In genomic region chr16:12027091-12027490, GRCh38 we compare ENCODE assay signal across 10 cellular contexts. TPM values are rescaled to one million over a fixed set of nuclear protein-coding genes. Genes with fewer than 3 reads are reported as not detected.
DNase-seq lines count a peak whose midpoint lies in the region; ATAC-seq and TF ChIP-seq lines count a peak whose summit lies in the region.
"Had no signal": no experiment of that assay in that cellular context is flagged by ENCODE, and none has a peak within 500 bp of the region (broad histone marks: within the 10 kb centered on the region; RNA-seq: fewer than 3 reads in every experiment).

No MANE protein-coding gene starts in this region.

- peak; percentile 21 for DNase-seq in HCT116 (ENCODE audit: low read depth, low spot score)
- peak; percentile 56 for DNase-seq in NCI-H510A (lab: John Stamatoyannopoulos, UW)
- DNase-seq in cerebellum (ENCODE audit: low spot score), result peak; percentile 60
- no peak for DNase-seq in spleen
- no peak for DNase-seq in testis
- no peak for DNase-seq in right atrium auricular region (ENCODE audit: low spot score)
- DNase-seq: NCI-H2227 treated with DMSO at 0.1 percent for 48 hours had no signal

- POLR2A ChIA-PET in HCT116 (lab: Charles Lee), result no interaction called here

- H3K36me3 ChIP-seq in HCT116 (ENCODE audit: control insufficient read depth in 1 of 2, insufficient read depth in 2 of 2, low read length in 2 of 2), result no peaks in the 10 kb centered on the region
- H3K36me3 ChIP-seq in spleen, result peaks cover 0 to 41% (median 2%) of the 10 kb centered on the region in 6 donors
- H3K36me3 ChIP-seq in testis (ENCODE audit: low read depth, missing control alignments), result no peaks in the 10 kb centered on the region
- no peaks in the 10 kb centered on the region for H3K36me3 ChIP-seq in right atrium auricular region

- peak overlapping the region; percentile 39 for H3K9ac ChIP-seq in HCT116 (ENCODE audit: low read length)

- intact Hi-C loops in HCT116 (cut with micrococcal nuclease), result no loop called here
- intact Hi-C loops in spleen (cut with DNase I; ENCODE audit: low total_unique reads), result no loop called here
- intact Hi-C loops in testis (cut with DNase I; ENCODE audit: low total_unique reads), result no loop called here

- H4K20me1 ChIP-seq in HCT116 (ENCODE audit: insufficient read depth), result no peaks in the 10 kb centered on the region

- H3K27me3 ChIP-seq in HCT116 (ENCODE audit: insufficient read depth, low read length) (no peaks in the 10 kb centered on the region), spleen (replicated peaks in 1 of 7) (no peaks in the 10 kb centered on the region), testis (no peaks in the 10 kb centered on the region), right atrium auricular region (no peaks in the 10 kb centered on the region)

- H3K27ac ChIP-seq in HCT116 (ENCODE audit: low read depth, low read length), result no peak overlapping the region
- peak overlapping the region in 5 of 8 donors; percentile 6 to 50 (median 43) for H3K27ac ChIP-seq in spleen
- no peak overlapping the region for H3K27ac ChIP-seq in testis
- no peak overlapping the region for H3K27ac ChIP-seq in right atrium auricular region

- H3K9me3 ChIP-seq in HCT116 (ENCODE audit: control insufficient read depth in 1 of 2, insufficient read depth in 1 of 2, low read depth in 1 of 2, low read length in 2 of 2) (no peaks in the 10 kb centered on the region), spleen (no peaks in the 10 kb centered on the region), testis (no peaks in the 10 kb centered on the region), right atrium auricular region (no peaks in the 10 kb centered on the region)

- H3K4me3 ChIP-seq in HCT116 (replicated peaks in 1 of 2; ENCODE audit: low read depth in 1 of 2, low read length in 2 of 2) (peak overlapping the region; percentile 17 to 50), spleen (no peak overlapping the region), testis (no peak overlapping the region), right atrium auricular region (no peak overlapping the region)

- no peak for TF ChIP-seq POLR2A in HCT116 (IDR thresholded peaks at IDR 0.05; ENCODE audit: borderline replicate concordance, extremely low read depth, insufficient read depth, insufficient read length)
- TF ChIP-seq POLR2A in spleen (IDR thresholded peaks at IDR 0.05), result no peak
- TF ChIP-seq POLR2A in testis (IDR thresholded peaks at IDR 0.05), result no peak

- H3K9me2 ChIP-seq in HCT116 (ENCODE audit: insufficient read depth), result no peaks in the 10 kb centered on the region

- WGBS in spleen, 5 donors, result 74 to 87% (median 78%) methylated on average over 11 of the region's 11 CpGs
- 91 to 92% methylated on average over 11 of the region's 11 CpGs for WGBS in testis, 2 donors

- peak overlapping the region; percentile 67 for H2AFZ ChIP-seq in HCT116 (ENCODE audit: low read depth, low read length, poor library complexity, severe bottlenecking)

- peak overlapping the region; percentile 80 for H3K4me2 ChIP-seq in HCT116 (ENCODE audit: low read length)

- TF ChIP-seq CTCF in HCT116 (IDR thresholded peaks at IDR 0.05 in 2 of 3, conservative IDR thresholded peaks at IDR 0.05 in 1 of 3; ENCODE audit: borderline replicate concordance in 1 of 3, insufficient read depth in 1 of 3, low read depth in 2 of 3, low read length in 2 of 3) (no peak), spleen (IDR thresholded peaks at IDR 0.05 in 8 of 11, conservative IDR thresholded peaks at IDR 0.05 in 3 of 11) (no peak), testis (IDR thresholded peaks at IDR 0.05) (no peak), right atrium auricular region (IDR thresholded peaks at IDR 0.05) (no peak)

- RAD21 ChIA-PET in HCT116 (lab: Charles Lee; ENCODE audit: low non-redundant PET in 1 of 2, low total read pairs in 2 of 2, uncharacterized antibody in 2 of 2, unreplicated experiment in 2 of 2), result no interaction called here

- ATAC-seq in HCT116 (peak; percentile 88), GM19395 (IDR thresholded peaks at IDR 0.05; ENCODE audit: unreplicated experiment) (no peak), HG02973 (IDR thresholded peaks at IDR 0.05; ENCODE audit: unreplicated experiment) (no peak)
- ATAC-seq: sciatic nerve had no signal

- peaks cover 11 to 28% of the 10 kb centered on the region in 2 experiments for H3K4me1 ChIP-seq in HCT116 (ENCODE audit: control insufficient read depth in 1 of 2, insufficient read depth in 2 of 2, low read length in 2 of 2)
- H3K4me1 ChIP-seq in spleen, result peaks cover 0 to 57% (median 17%) of the 10 kb centered on the region in 6 donors
- no peaks in the 10 kb centered on the region for H3K4me1 ChIP-seq in testis
- no peaks in the 10 kb centered on the region for H3K4me1 ChIP-seq in right atrium auricular region

- CTCF ChIA-PET in HCT116 (lab: Charles Lee), result no interaction called here

- BruUV-seq in HCT116 (replicated peaks; lab: Mats Ljungman, UMichigan), result no TSS peak

- TF ChIP-seq RAD21 in HCT116 (IDR thresholded peaks at IDR 0.05; ENCODE audit: low read depth), result 0 out of 2 replicates have a peak, but pooled peaks have one; percentile 11

- H3K79me2 ChIP-seq in HCT116 (ENCODE audit: insufficient read depth, low read length), result no peaks in the 10 kb centered on the region

TF ChIP-seq in HCT116, 20 proteins besides CTCF, POLR2A, EP300 and RAD21:
- TF ChIP-seq SIN3A (IDR thresholded peaks at IDR 0.05; ENCODE audit: low read depth) (no peak; the same call in 1 of the 2 replicates), SP1 (IDR thresholded peaks at IDR 0.05; ENCODE audit: low read depth) (peak; percentile 81), ZFX (IDR thresholded peaks at IDR 0.05) (no peak), CEBPB (IDR thresholded peaks at IDR 0.05; ENCODE audit: low read depth) (peak; percentile 27; the same call in 1 of the 2 replicates), FOSL1 (IDR thresholded peaks at IDR 0.05; ENCODE audit: low read depth) (peak; percentile 88), EZH2 (IDR thresholded peaks at IDR 0.05) (no peak), SRF (IDR thresholded peaks at IDR 0.05; ENCODE audit: low read depth) (peak; percentile 77), ZNF274 (IDR thresholded peaks at IDR 0.05; ENCODE audit: low read depth, low read length) (no peak), TCF7L2 (IDR thresholded peaks at IDR 0.05; ENCODE audit: borderline replicate concordance, extremely low read depth, insufficient read depth, insufficient read length) (peak; percentile 18), ELF1 (IDR thresholded peaks at IDR 0.05; ENCODE audit: borderline replicate concordance, low read depth) (peak; percentile 39), EGR1 (IDR thresholded peaks at IDR 0.05; ENCODE audit: low read depth) (no peak), JUND (IDR thresholded peaks at IDR 0.05) (peak; percentile 91), YY1 (IDR thresholded peaks at IDR 0.05; ENCODE audit: extremely low read depth, insufficient replicate concordance, low read depth, low read length) (no peak), CBX3 (IDR thresholded peaks at IDR 0.05; ENCODE audit: low read depth) (peak; percentile 92)
- TF ChIP-seq, protein P1, sequence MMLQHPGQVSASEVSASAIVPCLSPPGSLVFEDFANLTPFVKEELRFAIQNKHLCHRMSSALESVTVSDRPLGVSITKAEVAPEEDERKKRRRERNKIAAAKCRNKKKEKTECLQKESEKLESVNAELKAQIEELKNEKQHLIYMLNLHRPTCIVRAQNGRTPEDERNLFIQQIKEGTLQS (IDR thresholded peaks at IDR 0.05), result no peak
- TF ChIP-seq, protein P2, sequence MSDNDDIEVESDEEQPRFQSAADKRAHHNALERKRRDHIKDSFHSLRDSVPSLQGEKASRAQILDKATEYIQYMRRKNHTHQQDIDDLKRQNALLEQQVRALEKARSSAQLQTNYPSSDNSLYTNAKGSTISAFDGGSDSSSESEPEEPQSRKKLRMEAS (IDR thresholded peaks at IDR 0.05), result peak; percentile 91
TF ChIP-seq in HCT116: peak in this region for 9.

RNA-seq across cellular contexts. Expression of gene SNX29, which starts 50.6 kb away (rescaled TPM):
- total RNA-seq in HCT116 (2021; ENCODE audit: unreplicated experiment) (7.4 TPM), cerebellum (20.8 TPM), spleen (10 to 100 TPM; 42.5 to 91.9 (median 78.5) TPM), testis (10 to 100 TPM; 30.4 to 40.7 TPM), right atrium auricular region (10 to 100 TPM in 1 of 2 donors, 1 to 10 TPM in 1; 7.6 to 11.6 TPM)
- 2.4 and 2.8 TPM in 2 replicates for polyA plus RNA-seq in HCT116 (2012)
- polyA plus RNA-seq in spleen (1 to 10 TPM; 5.7 to 6.9 (median 6.9) TPM), testis (ENCODE audit: insufficient read depth, low read depth, low replicate concordance) (19.3 TPM)

Comparison
In these comparisons a context has a peak if more than half of its experiments do, and no peak if none do; other contexts are left out.
1. DNase-seq: peak in HCT116 (single experiment), NCI-H510A (single experiment) and cerebellum (single experiment); none in spleen (single experiment), testis (single experiment) and right atrium auricular region (single experiment).
2. H3K27ac ChIP-seq: peak in spleen (5 of 8); none in HCT116 (single experiment), testis (0 of 2) and right atrium auricular region (0 of 2).
3. H3K4me3 ChIP-seq: peak in HCT116 (2 of 2); none in spleen (0 of 8), testis (0 of 2) and right atrium auricular region (0 of 2).